ENCODE assay signal across 8 cellular contexts in the genomic region with DNA sequence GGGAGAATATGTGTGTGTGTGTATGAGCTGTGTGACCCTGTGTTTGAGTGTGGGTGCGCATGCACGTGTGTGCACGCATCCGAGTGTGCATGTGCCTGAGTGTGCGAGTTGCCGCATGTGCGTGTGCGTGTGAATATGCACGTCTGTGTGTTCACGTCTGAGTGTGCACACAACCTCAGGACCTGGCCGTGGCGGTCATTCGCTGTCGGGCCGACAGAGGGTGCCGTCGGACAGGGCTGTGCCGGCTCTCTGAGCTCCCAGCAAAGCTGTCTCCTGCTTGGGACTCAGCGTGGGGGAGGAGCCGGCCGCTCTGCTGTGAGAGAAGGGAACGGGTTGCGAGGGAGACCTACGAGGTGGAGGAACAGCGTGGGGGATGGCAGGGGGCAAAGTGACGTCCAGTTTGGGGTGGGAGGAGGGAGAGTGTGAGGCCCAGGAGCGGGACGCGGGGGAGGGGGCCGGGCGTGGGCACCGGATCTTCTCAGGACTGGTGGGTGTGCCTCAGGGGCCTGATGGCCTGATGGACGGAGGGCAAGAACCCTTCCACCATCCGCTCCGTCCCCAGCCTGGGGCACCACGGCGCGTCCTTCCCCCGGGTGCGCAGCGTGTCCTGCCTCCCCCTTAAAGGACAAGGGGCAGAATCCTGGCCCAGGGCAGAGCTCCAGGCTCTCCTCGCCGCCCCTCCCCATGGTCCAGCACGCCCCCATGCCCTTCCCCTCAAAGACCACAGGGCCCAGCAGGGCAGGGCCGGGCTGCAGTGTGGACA. TPM values are rescaled to one million over a fixed set of nuclear protein-coding genes. Genes with fewer than 3 reads are reported as not detected.
DNase-seq lines count a peak whose midpoint lies in the region; ATAC-seq lines count a peak whose summit lies in the region.

No MANE protein-coding gene starts in this region.

- intact Hi-C loops in right cardiac atrium (cut with DNase I) (loop anchor here in 1 of 4 donors (2.0 kb wide), 1 partner anchor 36 kb away; no protein-coding TSS in a partner anchor), aorta (cut with DNase I) (loop anchor here (1.0 to 2.0 kb wide), 2 partner anchors 37 to 38 kb away; no protein-coding TSS in a partner anchor)

- H3K4me3 ChIP-seq in H7 (ENCODE audit: insufficient read depth, low read depth, low read length) (peak overlapping the region; percentile 26; the same call in 1 of the 2 replicates), right cardiac atrium (ENCODE audit: low read length) (no peak overlapping the region), rectal smooth muscle tissue (ENCODE audit: low read length) (peak overlapping the region; percentile 53), aorta (ENCODE audit: low read length in 2 of 2) (no peak overlapping the region)

- H3K36me3 ChIP-seq in H7 (replicated peaks; ENCODE audit: control insufficient read depth, insufficient read depth, low read length) (no peaks in the 10 kb centered on the region), rectal smooth muscle tissue (ENCODE audit: control insufficient read depth, insufficient read depth, low read length) (no peaks in the 10 kb centered on the region), aorta (ENCODE audit: control insufficient read depth in 1 of 2, insufficient read depth in 2 of 2, low read length in 1 of 2) (no peaks in the 10 kb centered on the region)

- peak; percentile 90 to 91 for ATAC-seq in right cardiac atrium
- peak; percentile 91 for ATAC-seq in aorta (ENCODE audit: low FRiP score)

- peak; percentile 36 for DNase-seq in DMS53 treated with DMSO at 0.1 percent for 48 hours (lab: John Stamatoyannopoulos, UW; ENCODE audit: unreplicated experiment)
- DNase-seq in H7, result peak; percentile 98
- peak; percentile 77 for DNase-seq in NCI-H1436 (lab: John Stamatoyannopoulos, UW)
- peak; percentile 62 to 84 (median 77) for DNase-seq in T-helper 2 cell
- peak; percentile 59 for DNase-seq in amniotic stem cell (lab: John Stamatoyannopoulos, UW)
- peak; percentile 86 to 95 (median 94) for DNase-seq in right cardiac atrium
- DNase-seq in aorta, result peak; percentile 93 to 95

- H3K27me3 ChIP-seq in H7 (ENCODE audit: control insufficient read depth, insufficient read depth, low read length) (peaks cover 24% of the 10 kb centered on the region), right cardiac atrium (ENCODE audit: control insufficient read depth, insufficient read depth) (no peaks in the 10 kb centered on the region), rectal smooth muscle tissue (ENCODE audit: control insufficient read depth, insufficient read depth, low read length) (peaks cover 39% of the 10 kb centered on the region), aorta (ENCODE audit: control insufficient read depth in 1 of 2, insufficient read depth in 2 of 2, low read length in 1 of 2) (no peaks in the 10 kb centered on the region)

- H3K27ac ChIP-seq in right cardiac atrium (ENCODE audit: low read length), result no peak overlapping the region
- no peak overlapping the region for H3K27ac ChIP-seq in rectal smooth muscle tissue (ENCODE audit: low read depth, low read length)
- H3K27ac ChIP-seq in aorta (ENCODE audit: low read depth in 1 of 2, low read length in 2 of 2), result no peak overlapping the region

- H3K9me3 ChIP-seq in right cardiac atrium (ENCODE audit: control insufficient read depth, low read length), result no peaks in the 10 kb centered on the region
- no peaks in the 10 kb centered on the region for H3K9me3 ChIP-seq in aorta (ENCODE audit: control insufficient read depth, low read length)

- H3K9ac ChIP-seq in rectal smooth muscle tissue (ENCODE audit: low read length), result no peak overlapping the region

- WGBS in right cardiac atrium, result 3% methylated on average over 45 of the region's 45 CpGs
- WGBS in aorta, 2 donors, result 2 to 3% methylated on average over 43 to 45 of the region's 45 CpGs

- no peaks in the 10 kb centered on the region for H3K4me1 ChIP-seq in right cardiac atrium (ENCODE audit: control insufficient read depth, insufficient read depth, low read length)
- H3K4me1 ChIP-seq in rectal smooth muscle tissue (ENCODE audit: control insufficient read depth, insufficient read depth, low read length), result peaks cover 2% of the 10 kb centered on the region
- H3K4me1 ChIP-seq in aorta (ENCODE audit: control insufficient read depth in 1 of 2, insufficient read depth in 2 of 2, low read length in 2 of 2), result no peaks in the 10 kb centered on the region

RNA-seq across cellular contexts. Expression of a gene that starts 19.9 kb away (rescaled TPM):
- total RNA-seq in H7 (2014; rRNA removed; shearing (Covaris generic)), result 32.6 and 41.4 TPM in 2 replicates
- total RNA-seq in right cardiac atrium (1 to 10 TPM; 1.5 to 4.8 (median 2.2) TPM), aorta (10 to 100 TPM; 17.8 to 18.5 TPM)
- polyA plus RNA-seq in right cardiac atrium (3.1 TPM), aorta (10 to 100 TPM in 1 of 2 donors, 1 to 10 TPM in 1; 5.3 to 54.5 TPM)

RNA-seq across cellular contexts. Expression of a gene that starts 34.3 kb away (rescaled TPM):
- 2.1 TPM in 2 replicates for total RNA-seq in H7 (2014; rRNA removed; shearing (Covaris generic))
- total RNA-seq in right cardiac atrium (not detected), aorta (not detected)
- polyA plus RNA-seq in right cardiac atrium (not detected), aorta (not detected)

RNA-seq across cellular contexts. Expression of a gene that starts 34.5 kb away (rescaled TPM):
- total RNA-seq in H7 (2014; rRNA removed; shearing (Covaris generic)), result 49.1 and 57.0 TPM in 2 replicates
- total RNA-seq in right cardiac atrium (10 to 100 TPM; 19.0 to 22.1 (median 20.0) TPM), aorta (10 to 100 TPM; 22.0 to 23.7 TPM)
- polyA plus RNA-seq in right cardiac atrium (8.9 TPM), aorta (10 to 100 TPM in 1 of 2 donors, 1 to 10 TPM in 1; 8.9 to 15.0 TPM)

RNA-seq across cellular contexts. Expression of a gene that starts 46.1 kb away (rescaled TPM):
- 53.2 and 63.4 TPM in 2 replicates for total RNA-seq in H7 (2014; rRNA removed; shearing (Covaris generic))
- total RNA-seq in right cardiac atrium (10 to 100 TPM; 38.1 to 42.5 (median 40.0) TPM), aorta (10 to 100 TPM; 45.8 to 64.2 TPM)
- polyA plus RNA-seq in right cardiac atrium (23.3 TPM), aorta (10 to 100 TPM in 1 of 2 donors, 1 to 10 TPM in 1; 8.1 to 40.3 TPM)

Comparison
In these comparisons a context has a peak if more than half of its experiments do, and no peak if none do; other contexts are left out.
1. DNase-seq: peak in every context shown above with its lines; median percentile 98 in H7; 94 in right cardiac atrium; 94 in aorta; 77 in NCI-H1436; 77 in T-helper 2 cell; 59 in amniotic stem cell; 36 in DMS53 treated with DMSO at 0.1 percent for 48 hours.
2. H3K4me3 ChIP-seq: peak in H7 (single experiment) and rectal smooth muscle tissue (single experiment); none in right cardiac atrium (single experiment) and aorta (0 of 2).